ENCODE assay signal across 1 cellular context in genomic region chr10:27240212-27240890, GRCh38.
A peak's percentile ranks its signal among the peaks of the same experiment; 100 is the strongest.
TF ChIP-seq lines count a peak whose summit lies in the region.

ACBD5 (minus strand) TSS chr10:27240797; CDS start chr10:27240688, 109 bp downstream.

TF ChIP-seq in SK-N-SH, 30 proteins besides CTCF, POLR2A, EP300 and RAD21 (continued from another document):
- TF ChIP-seq REST (IDR thresholded peaks at IDR 0.05; ENCODE audit: low read depth, low read length) = no peak
- TF ChIP-seq YY1 (IDR thresholded peaks at IDR 0.05; ENCODE audit: low read depth) = peak; percentile 50; the same call in 1 of the 2 replicates
- peak; percentile 27 for TF ChIP-seq PBX3 (IDR thresholded peaks at IDR 0.05)
- no peak for TF ChIP-seq USF2 (IDR thresholded peaks at IDR 0.05; ENCODE audit: borderline replicate concordance, low read depth, low read length)
- no peak for TF ChIP-seq FOSL2 (IDR thresholded peaks at IDR 0.05; ENCODE audit: borderline replicate concordance, low read depth)
- peak; percentile 55 for TF ChIP-seq POLR2AphosphoS5 (IDR thresholded peaks at IDR 0.05; ENCODE audit: low read depth, low read length)
- TF ChIP-seq RCOR1 (IDR thresholded peaks at IDR 0.05; ENCODE audit: low read length) = 0 out of 2 replicates have a peak, but pooled peaks have one; percentile 38
- TF ChIP-seq NRF1 (IDR thresholded peaks at IDR 0.05; ENCODE audit: low read depth, low read length) = no peak
- TF ChIP-seq JUND (IDR thresholded peaks at IDR 0.05) = no peak
- TF ChIP-seq CHD2 (IDR thresholded peaks at IDR 0.05; ENCODE audit: low read length, partially characterized antibody) = no peak
- no peak for TF ChIP-seq USF1 (IDR thresholded peaks at IDR 0.05; ENCODE audit: borderline replicate concordance, low read depth)
- no peak for TF ChIP-seq FOXM1 (IDR thresholded peaks at IDR 0.05; ENCODE audit: low read depth)
- TF ChIP-seq RFX5 (IDR thresholded peaks at IDR 0.05; ENCODE audit: low read length) = no peak
- no peak; the same call in 1 of the 2 replicates for TF ChIP-seq GABPA (IDR thresholded peaks at IDR 0.05; ENCODE audit: low read depth)
- no peak for TF ChIP-seq TEAD4 (IDR thresholded peaks at IDR 0.05; ENCODE audit: borderline replicate concordance, insufficient read depth)
- TF ChIP-seq RXRA (IDR thresholded peaks at IDR 0.05; ENCODE audit: borderline replicate concordance, low read depth) = no peak
- no peak for TF ChIP-seq MEF2A (IDR thresholded peaks at IDR 0.05; ENCODE audit: borderline replicate concordance, low read depth)
- no peak for TF ChIP-seq SMC3 (IDR thresholded peaks at IDR 0.05; ENCODE audit: low read depth, low read length)
- peak; percentile 87 for TF ChIP-seq NFIC (IDR thresholded peaks at IDR 0.05; ENCODE audit: borderline replicate concordance)
